ENCODE assay signal across 2 cellular contexts in the genomic region with DNA sequence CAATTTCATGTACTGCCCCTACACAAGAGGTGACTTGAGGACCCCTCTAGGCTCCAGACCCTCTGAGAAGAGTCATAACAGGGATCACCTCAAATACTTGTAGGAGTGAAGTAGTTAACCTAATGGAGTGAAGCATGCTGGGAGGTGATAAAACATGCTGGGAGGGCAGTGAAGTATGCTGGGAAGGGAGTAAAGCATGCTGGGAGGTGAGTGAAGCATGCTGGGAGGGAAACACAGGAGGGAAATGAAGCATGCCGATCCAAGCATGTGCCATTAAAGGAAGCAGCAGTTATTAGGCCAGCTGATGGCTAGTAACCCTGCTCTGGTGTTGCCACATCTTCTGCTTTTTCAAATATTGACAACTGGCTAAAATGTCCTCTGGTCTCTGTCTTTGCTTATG.
TF ChIP-seq lines count a peak whose summit lies in the region.

No MANE protein-coding gene starts in this region.

TF ChIP-seq in K562, 482 proteins besides CTCF, POLR2A, EP300 and RAD21 (continues in another document):
- TF ChIP-seq ILK (tag; IDR thresholded peaks at IDR 0.05; ENCODE audit: borderline replicate concordance, low read depth), result no peak
- TF ChIP-seq, protein P1, sequence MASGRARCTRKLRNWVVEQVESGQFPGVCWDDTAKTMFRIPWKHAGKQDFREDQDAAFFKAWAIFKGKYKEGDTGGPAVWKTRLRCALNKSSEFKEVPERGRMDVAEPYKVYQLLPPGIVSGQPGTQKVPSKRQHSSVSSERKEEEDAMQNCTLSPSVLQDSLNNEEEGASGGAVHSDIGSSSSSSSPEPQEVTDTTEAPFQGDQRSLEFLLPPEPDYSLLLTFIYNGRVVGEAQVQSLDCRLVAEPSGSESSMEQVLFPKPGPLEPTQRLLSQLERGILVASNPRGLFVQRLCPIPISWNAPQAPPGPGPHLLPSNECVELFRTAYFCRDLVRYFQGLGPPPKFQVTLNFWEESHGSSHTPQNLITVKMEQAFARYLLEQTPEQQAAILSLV (tag; IDR thresholded peaks at IDR 0.05), result no peak
- TF ChIP-seq ZNF143 (CRISPR knock-in tag; IDR thresholded peaks at IDR 0.05), result peak; percentile 52
- TF ChIP-seq HNRNPK (IDR thresholded peaks at IDR 0.05; ENCODE audit: low read depth, low read length, poor library complexity, severe bottlenecking), result no peak
- no peak for TF ChIP-seq SMARCB1 (IDR thresholded peaks at IDR 0.05; ENCODE audit: insufficient read length, low read depth)
- TF ChIP-seq MYNN (IDR thresholded peaks at IDR 0.05), result no peak
- no peak for TF ChIP-seq MYNN (CRISPR knock-in tag; IDR thresholded peaks at IDR 0.05)
- no peak for TF ChIP-seq HNRNPL (IDR thresholded peaks at IDR 0.05; ENCODE audit: low read depth, low read length)
- TF ChIP-seq ZNF384 (IDR thresholded peaks at IDR 0.05; ENCODE audit: low read depth, low read length), result no peak
- TF ChIP-seq, protein P2, sequence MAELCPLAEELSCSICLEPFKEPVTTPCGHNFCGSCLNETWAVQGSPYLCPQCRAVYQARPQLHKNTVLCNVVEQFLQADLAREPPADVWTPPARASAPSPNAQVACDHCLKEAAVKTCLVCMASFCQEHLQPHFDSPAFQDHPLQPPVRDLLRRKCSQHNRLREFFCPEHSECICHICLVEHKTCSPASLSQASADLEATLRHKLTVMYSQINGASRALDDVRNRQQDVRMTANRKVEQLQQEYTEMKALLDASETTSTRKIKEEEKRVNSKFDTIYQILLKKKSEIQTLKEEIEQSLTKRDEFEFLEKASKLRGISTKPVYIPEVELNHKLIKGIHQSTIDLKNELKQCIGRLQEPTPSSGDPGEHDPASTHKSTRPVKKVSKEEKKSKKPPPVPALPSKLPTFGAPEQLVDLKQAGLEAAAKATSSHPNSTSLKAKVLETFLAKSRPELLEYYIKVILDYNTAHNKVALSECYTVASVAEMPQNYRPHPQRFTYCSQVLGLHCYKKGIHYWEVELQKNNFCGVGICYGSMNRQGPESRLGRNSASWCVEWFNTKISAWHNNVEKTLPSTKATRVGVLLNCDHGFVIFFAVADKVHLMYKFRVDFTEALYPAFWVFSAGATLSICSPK (IDR thresholded peaks at IDR 0.05; ENCODE audit: borderline replicate concordance), result no peak
- TF ChIP-seq, protein P3, sequence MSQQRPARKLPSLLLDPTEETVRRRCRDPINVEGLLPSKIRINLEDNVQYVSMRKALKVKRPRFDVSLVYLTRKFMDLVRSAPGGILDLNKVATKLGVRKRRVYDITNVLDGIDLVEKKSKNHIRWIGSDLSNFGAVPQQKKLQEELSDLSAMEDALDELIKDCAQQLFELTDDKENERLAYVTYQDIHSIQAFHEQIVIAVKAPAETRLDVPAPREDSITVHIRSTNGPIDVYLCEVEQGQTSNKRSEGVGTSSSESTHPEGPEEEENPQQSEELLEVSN (IDR thresholded peaks at IDR 0.05; ENCODE audit: borderline replicate concordance in 1 of 2, extremely low read depth in 1 of 2, insufficient read depth in 1 of 2, insufficient read length in 1 of 2, low read depth in 1 of 2, low read length in 1 of 2, poor library complexity in 1 of 2, severe bottlenecking in 1 of 2), result peak in 1 of 2 experiments; percentile 67
- no peak for TF ChIP-seq SP1 (CRISPR knock-in tag; IDR thresholded peaks at IDR 0.05)
- TF ChIP-seq RBM17 (IDR thresholded peaks at IDR 0.05; ENCODE audit: borderline replicate concordance, low read depth, low read length), result no peak
- TF ChIP-seq, protein P4, sequence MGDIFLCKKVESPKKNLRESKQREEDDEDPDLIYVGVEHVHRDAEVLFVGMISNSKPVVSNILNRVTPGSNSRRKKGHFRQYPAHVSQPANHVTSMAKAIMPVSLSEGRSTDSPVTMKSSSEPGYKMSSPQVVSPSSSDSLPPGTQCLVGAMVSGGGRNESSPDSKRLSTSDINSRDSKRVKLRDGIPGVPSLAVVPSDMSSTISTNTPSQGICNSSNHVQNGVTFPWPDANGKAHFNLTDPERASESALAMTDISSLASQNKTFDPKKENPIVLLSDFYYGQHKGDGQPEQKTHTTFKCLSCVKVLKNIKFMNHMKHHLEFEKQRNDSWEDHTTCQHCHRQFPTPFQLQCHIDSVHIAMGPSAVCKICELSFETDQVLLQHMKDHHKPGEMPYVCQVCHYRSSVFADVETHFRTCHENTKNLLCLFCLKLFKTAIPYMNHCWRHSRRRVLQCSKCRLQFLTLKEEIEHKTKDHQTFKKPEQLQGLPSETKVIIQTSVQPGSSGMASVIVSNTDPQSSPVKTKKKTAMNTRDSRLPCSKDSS (IDR thresholded peaks at IDR 0.05; ENCODE audit: low read depth, partially characterized antibody), result no peak
- TF ChIP-seq ZC3H4 (CRISPR knock-in tag; IDR thresholded peaks at IDR 0.05; ENCODE audit: borderline replicate concordance), result no peak

TF ChIP-seq in WTC11, 78 proteins besides CTCF, POLR2A, EP300 and RAD21:
- TF ChIP-seq, protein P5, sequence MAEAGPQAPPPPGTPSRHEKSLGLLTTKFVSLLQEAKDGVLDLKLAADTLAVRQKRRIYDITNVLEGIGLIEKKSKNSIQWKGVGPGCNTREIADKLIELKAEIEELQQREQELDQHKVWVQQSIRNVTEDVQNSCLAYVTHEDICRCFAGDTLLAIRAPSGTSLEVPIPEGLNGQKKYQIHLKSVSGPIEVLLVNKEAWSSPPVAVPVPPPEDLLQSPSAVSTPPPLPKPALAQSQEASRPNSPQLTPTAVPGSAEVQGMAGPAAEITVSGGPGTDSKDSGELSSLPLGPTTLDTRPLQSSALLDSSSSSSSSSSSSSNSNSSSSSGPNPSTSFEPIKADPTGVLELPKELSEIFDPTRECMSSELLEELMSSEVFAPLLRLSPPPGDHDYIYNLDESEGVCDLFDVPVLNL (CRISPR knock-in tag; IDR thresholded peaks at IDR 0.05; ENCODE audit: borderline replicate concordance, low read depth), result no peak
- no peak for TF ChIP-seq HMGA2 (CRISPR knock-in tag; IDR thresholded peaks at IDR 0.05)
- TF ChIP-seq, protein P6, sequence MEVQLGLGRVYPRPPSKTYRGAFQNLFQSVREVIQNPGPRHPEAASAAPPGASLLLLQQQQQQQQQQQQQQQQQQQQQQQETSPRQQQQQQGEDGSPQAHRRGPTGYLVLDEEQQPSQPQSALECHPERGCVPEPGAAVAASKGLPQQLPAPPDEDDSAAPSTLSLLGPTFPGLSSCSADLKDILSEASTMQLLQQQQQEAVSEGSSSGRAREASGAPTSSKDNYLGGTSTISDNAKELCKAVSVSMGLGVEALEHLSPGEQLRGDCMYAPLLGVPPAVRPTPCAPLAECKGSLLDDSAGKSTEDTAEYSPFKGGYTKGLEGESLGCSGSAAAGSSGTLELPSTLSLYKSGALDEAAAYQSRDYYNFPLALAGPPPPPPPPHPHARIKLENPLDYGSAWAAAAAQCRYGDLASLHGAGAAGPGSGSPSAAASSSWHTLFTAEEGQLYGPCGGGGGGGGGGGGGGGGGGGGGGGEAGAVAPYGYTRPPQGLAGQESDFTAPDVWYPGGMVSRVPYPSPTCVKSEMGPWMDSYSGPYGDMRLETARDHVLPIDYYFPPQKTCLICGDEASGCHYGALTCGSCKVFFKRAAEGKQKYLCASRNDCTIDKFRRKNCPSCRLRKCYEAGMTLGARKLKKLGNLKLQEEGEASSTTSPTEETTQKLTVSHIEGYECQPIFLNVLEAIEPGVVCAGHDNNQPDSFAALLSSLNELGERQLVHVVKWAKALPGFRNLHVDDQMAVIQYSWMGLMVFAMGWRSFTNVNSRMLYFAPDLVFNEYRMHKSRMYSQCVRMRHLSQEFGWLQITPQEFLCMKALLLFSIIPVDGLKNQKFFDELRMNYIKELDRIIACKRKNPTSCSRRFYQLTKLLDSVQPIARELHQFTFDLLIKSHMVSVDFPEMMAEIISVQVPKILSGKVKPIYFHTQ (CRISPR knock-in tag; IDR thresholded peaks at IDR 0.05), result no peak
- no peak for TF ChIP-seq CREM (CRISPR knock-in tag; IDR thresholded peaks at IDR 0.05)
- no peak for TF ChIP-seq ATF1 (CRISPR knock-in tag; IDR thresholded peaks at IDR 0.05)
- TF ChIP-seq, protein P7, sequence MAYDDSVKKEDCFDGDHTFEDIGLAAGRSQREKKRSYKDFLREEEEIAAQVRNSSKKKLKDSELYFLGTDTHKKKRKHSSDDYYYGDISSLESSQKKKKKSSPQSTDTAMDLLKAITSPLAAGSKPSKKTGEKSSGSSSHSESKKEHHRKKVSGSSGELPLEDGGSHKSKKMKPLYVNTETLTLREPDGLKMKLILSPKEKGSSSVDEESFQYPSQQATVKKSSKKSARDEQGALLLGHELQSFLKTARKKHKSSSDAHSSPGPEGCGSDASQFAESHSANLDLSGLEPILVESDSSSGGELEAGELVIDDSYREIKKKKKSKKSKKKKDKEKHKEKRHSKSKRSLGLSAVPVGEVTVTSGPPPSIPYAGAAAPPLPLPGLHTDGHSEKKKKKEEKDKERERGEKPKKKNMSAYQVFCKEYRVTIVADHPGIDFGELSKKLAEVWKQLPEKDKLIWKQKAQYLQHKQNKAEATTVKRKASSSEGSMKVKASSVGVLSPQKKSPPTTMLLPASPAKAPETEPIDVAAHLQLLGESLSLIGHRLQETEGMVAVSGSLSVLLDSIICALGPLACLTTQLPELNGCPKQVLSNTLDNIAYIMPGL (CRISPR knock-in tag; IDR thresholded peaks at IDR 0.05), result no peak
- TF ChIP-seq TCF7 (CRISPR knock-in tag; IDR thresholded peaks at IDR 0.05; ENCODE audit: low read depth), result no peak
